In genomic region chr7:25731881-25732240, GRCh38 we compare ENCODE assay signal across 13 cellular contexts.
"Had no signal": no experiment of that assay in that cellular context is flagged by ENCODE, and none has a peak within 500 bp of the region (broad histone marks: within the 10 kb centered on the region; RNA-seq: fewer than 3 reads in every experiment).

No MANE protein-coding gene starts in this region.

- H3K4me3 ChIP-seq: left lung, skin epidermis, upper lobe of left lung had no signal

- DNase-seq: activated CD4-positive, alpha-beta T cell treated with anti-CD3 and anti-CD28 coated beads, Interleukin-2, amount 50 U/mL, for 4 hours; activated CD8-positive, alpha-beta memory T cell treated with anti-CD3 and anti-CD28 coated beads, Interleukin-2, amount 10 ng/mL, durations not matched to agents 7 days and 5 days; activated gamma-delta T cell; activated T-cell treated with anti-CD3 and anti-CD28 coated beads, Interleukin-2, amount 50 U/mL, for 4 hours; amygdala; brain microvascular endothelial cell; glutamatergic neuron; left lung; mesenchymal stem cell; nephron progenitor cell; upper lobe of left lung had no signal

- H3K27ac ChIP-seq: brain microvascular endothelial cell had no signal

- H3K27me3 ChIP-seq: brain microvascular endothelial cell, upper lobe of left lung had no signal

- H3K9me3 ChIP-seq: left lung, upper lobe of left lung had no signal

- H3K36me3 ChIP-seq: brain microvascular endothelial cell, left lung, upper lobe of left lung had no signal

- ATAC-seq: activated CD4-positive, CD25-positive, alpha-beta regulatory T cell treated with anti-CD3 and anti-CD28 coated beads, Interleukin-2, amount 50 U/mL, for 24 hours; activated CD8-positive, alpha-beta memory T cell treated with anti-CD3 and anti-CD28 coated beads, Interleukin-2, amount 10 ng/mL, durations not matched to agents 7 days and 5 days; activated T-cell treated with anti-CD3 and anti-CD28 coated beads, Interleukin-2, amount 50 U/mL, for 4 hours; left lung had no signal
